In the genomic region with DNA sequence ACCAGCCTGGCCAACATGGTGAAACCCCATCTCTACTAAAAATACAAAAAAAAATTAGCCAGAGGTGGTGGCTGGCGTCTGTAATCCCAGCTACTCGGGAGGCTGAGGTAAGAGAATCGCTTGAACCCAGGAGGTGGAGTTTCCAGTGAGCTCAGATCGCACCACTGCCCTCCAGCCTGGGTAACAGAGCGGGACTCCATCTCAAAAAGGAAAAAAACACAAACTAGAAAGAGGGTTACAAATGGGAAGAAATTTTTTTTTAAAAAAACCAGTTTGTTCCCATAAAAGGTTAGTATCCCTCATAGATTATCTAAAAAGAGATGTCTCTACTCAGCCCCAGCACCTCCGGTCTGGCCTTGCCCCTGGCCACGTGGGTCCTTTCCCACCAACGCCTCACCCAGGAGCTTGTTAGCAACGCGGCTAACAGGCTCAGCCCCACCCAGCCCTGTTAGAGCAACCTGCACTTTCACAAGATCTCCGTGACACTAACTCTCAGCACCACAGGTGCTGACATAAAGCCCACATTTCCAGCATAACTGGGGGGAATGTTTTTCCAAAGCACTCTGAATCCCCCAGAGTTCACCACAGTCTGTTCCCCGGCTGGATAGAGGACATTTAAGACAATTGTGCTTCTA, we compare ENCODE assay signal across 8 cellular contexts. TPM values are rescaled to one million over a fixed set of nuclear protein-coding genes. Genes with fewer than 3 reads are reported as not detected.
DNase-seq lines count a peak whose midpoint lies in the region; ATAC-seq and TF ChIP-seq lines count a peak whose summit lies in the region.

No MANE protein-coding gene starts in this region.

- peaks cover 14% of the 10 kb centered on the region for H3K4me1 Mint-ChIP-seq in brain

- H3K27me3 Mint-ChIP-seq in brain: peaks cover 91% of the 10 kb centered on the region

- TF ChIP-seq CTCF in brain (conservative IDR thresholded peaks at IDR 0.05): no peak

- H3K9me3 ChIP-seq in ES-I3 (ENCODE audit: control insufficient read depth, insufficient read depth, low read length): no peaks in the 10 kb centered on the region

- peak overlapping the region; percentile 91 for H3K9ac ChIP-seq in ES-I3 (ENCODE audit: low read depth, low read length)

- peaks cover 10% of the 10 kb centered on the region; the same call in 1 of the 2 replicates for H3K4me1 ChIP-seq in ES-I3 (ENCODE audit: insufficient read depth, low read length)

- peaks cover 21% of the 10 kb centered on the region for H3K36me3 ChIP-seq in ES-I3 (ENCODE audit: insufficient read depth, low read length)

- no peaks in the 10 kb centered on the region for H3K36me3 Mint-ChIP-seq in brain

- DNase-seq in NCI-H69 (lab: John Stamatoyannopoulos, UW): peak; percentile 58
- peak; percentile 26 for DNase-seq in mucosa of gallbladder (ENCODE audit: low spot score)
- DNase-seq in NCI-H1048 (lab: John Stamatoyannopoulos, UW): no peak

- H3K4me3 Mint-ChIP-seq in brain: peak overlapping the region in 4 of 5 experiments; percentile 43 to 87 (median 83)

- peaks cover 0 to 2% (median 0%) of the 10 kb centered on the region in 5 experiments for H3K9me3 Mint-ChIP-seq in brain

- no peak for ATAC-seq in GM18858 (IDR thresholded peaks at IDR 0.05; ENCODE audit: unreplicated experiment)
- ATAC-seq in HG03520 (IDR thresholded peaks at IDR 0.05; ENCODE audit: unreplicated experiment): no peak
- ATAC-seq in HG03469 (IDR thresholded peaks at IDR 0.05; ENCODE audit: unreplicated experiment): no peak

- H3K27ac Mint-ChIP-seq in brain: peak overlapping the region in 2 of 5 experiments; percentile 34 to 77

RNA-seq across cellular contexts. Expression of gene DMKN, which starts 4.3 kb away (rescaled TPM):
- 23.9 TPM for polyA plus RNA-seq in brain (ENCODE audit: insufficient read depth, low read depth, low replicate concordance)
- total RNA-seq in mucosa of gallbladder: 1.8 TPM

RNA-seq across cellular contexts. Expression of gene KRTDAP, which starts 18.9 kb away (rescaled TPM):
- not detected for polyA plus RNA-seq in brain (ENCODE audit: insufficient read depth, low read depth, low replicate concordance)
- not detected for total RNA-seq in mucosa of gallbladder

RNA-seq across cellular contexts. Expression of gene SBSN, which starts 19.0 kb away (rescaled TPM):
- not detected for polyA plus RNA-seq in brain (ENCODE audit: insufficient read depth, low read depth, low replicate concordance)
- total RNA-seq in mucosa of gallbladder: not detected

RNA-seq across cellular contexts. Expression of gene GAPDHS, which starts 24.1 kb away (rescaled TPM):
- not detected for polyA plus RNA-seq in brain (ENCODE audit: insufficient read depth, low read depth, low replicate concordance)
- total RNA-seq in mucosa of gallbladder: not detected

RNA-seq across cellular contexts. Expression of gene TMEM147, which starts 36.3 kb away (rescaled TPM):
- 89.8 TPM for polyA plus RNA-seq in brain (ENCODE audit: insufficient read depth, low read depth, low replicate concordance)
- 87.6 TPM for total RNA-seq in mucosa of gallbladder
